6 cellular contexts compared by ENCODE assay signal in the genomic region with DNA sequence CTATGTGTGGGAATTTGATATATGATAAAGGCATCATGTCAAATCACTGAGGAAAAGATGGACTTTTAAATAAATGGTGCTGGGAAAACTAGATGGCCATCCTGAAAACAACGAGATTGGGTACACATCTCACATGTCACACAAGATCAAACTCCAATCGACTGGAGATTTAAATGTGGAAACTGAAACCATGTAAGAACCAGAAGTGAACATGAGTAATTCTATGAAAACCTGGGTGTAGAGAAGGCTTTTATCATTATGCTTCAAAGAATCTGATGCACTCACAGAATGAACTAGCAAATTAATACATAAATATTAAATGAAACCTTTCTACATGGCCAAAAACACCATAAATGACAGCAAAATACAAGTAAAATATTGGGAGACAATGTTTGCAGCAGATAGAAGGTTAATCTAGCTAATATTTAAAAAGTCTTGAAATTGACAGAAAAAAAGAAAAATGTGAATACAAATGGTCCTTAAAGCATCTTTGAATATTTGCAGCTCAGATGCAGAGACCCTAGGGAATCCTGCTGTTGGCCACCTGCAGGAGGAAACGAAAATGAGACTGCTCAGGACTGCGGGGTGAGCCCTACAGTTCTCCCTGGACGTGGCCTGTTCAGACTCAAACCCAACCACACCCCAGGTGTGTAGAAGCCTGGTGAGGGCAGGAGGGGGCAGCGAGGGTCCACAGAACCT.
A peak's percentile ranks its signal among the peaks of the same experiment; 100 is the strongest.
DNase-seq lines count a peak whose midpoint lies in the region; ATAC-seq and TF ChIP-seq lines count a peak whose summit lies in the region.
"Not testable (repeated sequence)": the region's sequence is repeated elsewhere in the genome, so short reads cannot be mapped to it uniquely, and the experiment has no call there.

No MANE protein-coding gene starts in this region.

- H3K4me3 Mint-ChIP-seq in WTC11; activated T-cell treated with anti-CD3 and anti-CD28 coated beads, Interleukin-2, amount 50 U/mL, for 4 hours; activated naive CD8-positive, alpha-beta T cell; memory B cell; stimulated activated naive CD8-positive, alpha-beta T cell treated with anti-CD3 and anti-CD28 coated beads, Interleukin-15, amount 100 ng/mL, for 72 hours: not testable (repeated sequence)

- H3K36me3 Mint-ChIP-seq in WTC11; activated T-cell treated with anti-CD3 and anti-CD28 coated beads, Interleukin-2, amount 50 U/mL, for 4 hours (ENCODE audit: insufficient read depth); activated naive CD8-positive, alpha-beta T cell; memory B cell: not testable (repeated sequence)

- not testable (repeated sequence) for H3K27ac Mint-ChIP-seq in WTC11; memory B cell; stimulated activated naive CD8-positive, alpha-beta T cell treated with anti-CD3 and anti-CD28 coated beads, Interleukin-15, amount 100 ng/mL, for 72 hours
- H3K27ac Mint-ChIP-seq in activated naive CD8-positive, alpha-beta T cell = peak overlapping the region; percentile 28

- H3K9ac ChIP-seq in Karpas-422 (ENCODE audit: low read length) = peak overlapping the region; percentile 36

- not testable (repeated sequence) for H3K27me3 ChIP-seq in Karpas-422 (ENCODE audit: low read length)

- H3K79me2 ChIP-seq in Karpas-422 (ENCODE audit: low read length) = not testable (repeated sequence)

- H3K9me3 ChIP-seq in Karpas-422 (ENCODE audit: low read length) = not testable (repeated sequence)

- H3K36me3 ChIP-seq in Karpas-422 (ENCODE audit: insufficient read depth, low read length) = not testable (repeated sequence)

- POLR2A ChIA-PET in WTC11 (lab: Charles Lee) = not testable (repeated sequence)

- ATAC-seq in WTC11 (0 out of 2 replicates have a peak, but pooled peaks have one; percentile 22), memory B cell (ENCODE audit: low read depth) (peak; percentile 81)
- peak; percentile 56 to 77 for ATAC-seq in activated T-cell treated with anti-CD3 and anti-CD28 coated beads, Interleukin-2, amount 50 U/mL, for 4 hours
- ATAC-seq in stimulated activated naive CD8-positive, alpha-beta T cell treated with anti-CD3 and anti-CD28 coated beads, Interleukin-15, amount 100 ng/mL, for 72 hours = peak; percentile 46

- H3K4me1 Mint-ChIP-seq in WTC11; activated T-cell treated with anti-CD3 and anti-CD28 coated beads, Interleukin-2, amount 50 U/mL, for 4 hours (ENCODE audit: low read depth); activated naive CD8-positive, alpha-beta T cell (ENCODE audit: low read depth); memory B cell; stimulated activated naive CD8-positive, alpha-beta T cell treated with anti-CD3 and anti-CD28 coated beads, Interleukin-15, amount 100 ng/mL, for 72 hours: not testable (repeated sequence)

- H4K20me1 ChIP-seq in Karpas-422 (ENCODE audit: insufficient read depth, low read depth, low read length) = not testable (repeated sequence)

- not testable (repeated sequence) for H3K9me3 Mint-ChIP-seq in WTC11; activated T-cell treated with anti-CD3 and anti-CD28 coated beads, Interleukin-2, amount 50 U/mL, for 4 hours; activated naive CD8-positive, alpha-beta T cell (ENCODE audit: low read depth); memory B cell; stimulated activated naive CD8-positive, alpha-beta T cell treated with anti-CD3 and anti-CD28 coated beads, Interleukin-15, amount 100 ng/mL, for 72 hours

- not testable (repeated sequence) for H3K9me2 ChIP-seq in Karpas-422 (replicated peaks; ENCODE audit: insufficient read depth, low read length)

- H3K4me2 ChIP-seq in Karpas-422 (ENCODE audit: low read depth, low read length, poor library complexity, severe bottlenecking) = peak overlapping the region; percentile 49

- H3K4me1 ChIP-seq in Karpas-422 (ENCODE audit: low read length) = peaks cover 48% of the 10 kb centered on the region

- not testable (repeated sequence) for DNase-seq in Karpas-422; WTC11 (ENCODE audit: low spot score); activated T-cell treated with anti-CD3 and anti-CD28 coated beads, Interleukin-2, amount 50 U/mL, for 4 hours; memory B cell (ENCODE audit: low spot score in 2 of 2); stimulated activated naive CD8-positive, alpha-beta T cell treated with anti-CD3 and anti-CD28 coated beads, Interleukin-15, amount 100 ng/mL, for 72 hours

- not testable (repeated sequence) for H3K27me3 Mint-ChIP-seq in WTC11 (ENCODE audit: low read depth); activated T-cell treated with anti-CD3 and anti-CD28 coated beads, Interleukin-2, amount 50 U/mL, for 4 hours (ENCODE audit: low read depth); activated naive CD8-positive, alpha-beta T cell; memory B cell; stimulated activated naive CD8-positive, alpha-beta T cell treated with anti-CD3 and anti-CD28 coated beads, Interleukin-15, amount 100 ng/mL, for 72 hours

- TF ChIP-seq CTCF in WTC11 (IDR thresholded peaks at IDR 0.05) = not testable (repeated sequence)

- CTCF ChIA-PET in WTC11 (lab: Charles Lee) = not testable (repeated sequence)

- H3K27ac ChIP-seq in Karpas-422 (ENCODE audit: low read length) = peak overlapping the region; percentile 94

- peak overlapping the region; percentile 27; the same call in 1 of the 2 replicates for H3K4me3 ChIP-seq in Karpas-422 (ENCODE audit: low read length)

- H2AFZ ChIP-seq in Karpas-422 (ENCODE audit: low read length) = not testable (repeated sequence)

Comparison
In these comparisons a context has a peak if more than half of its experiments do, and no peak if none do; other contexts are left out.
1. ATAC-seq: peak in every context shown above with its lines; median percentile 81 in memory B cell; 66 in activated T-cell treated with anti-CD3 and anti-CD28 coated beads, Interleukin-2, amount 50 U/mL, for 4 hours; 46 in stimulated activated naive CD8-positive, alpha-beta T cell treated with anti-CD3 and anti-CD28 coated beads, Interleukin-15, amount 100 ng/mL, for 72 hours; 22 in WTC11.